In the genomic region with DNA sequence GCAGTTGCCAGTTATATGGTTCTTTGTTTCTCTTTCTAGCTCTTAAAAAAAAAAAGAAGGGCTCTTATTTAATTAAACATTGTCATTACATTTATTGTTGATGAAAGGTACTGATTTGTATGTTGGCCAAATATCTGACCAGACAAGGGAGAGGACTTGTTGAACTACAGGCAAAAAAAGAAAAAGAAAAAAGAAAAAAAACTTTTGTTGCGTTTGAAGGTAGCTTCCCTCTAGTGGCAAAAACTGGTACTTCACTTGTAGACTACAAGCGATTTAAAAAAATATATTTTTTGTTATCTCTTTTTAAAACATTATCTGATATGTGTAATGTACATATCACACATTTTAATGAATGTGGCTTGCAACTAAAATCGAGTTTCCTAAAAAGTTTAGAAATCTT, we compare ENCODE assay signal across 8 cellular contexts.
DNase-seq lines count a peak whose midpoint lies in the region; ATAC-seq and TF ChIP-seq lines count a peak whose summit lies in the region.

No MANE protein-coding gene starts in this region.

- H3K9me3 Mint-ChIP-seq in chondrocyte (ENCODE audit: low read depth) = no peaks in the 10 kb centered on the region
- peaks cover 2% of the 10 kb centered on the region for H3K9me3 Mint-ChIP-seq in stimulated activated memory B cell treated with anti-CD40 and anti-IgM and Interleukin-4, amounts not matched to agents 10 μg/mL and 1 μg/mL and 100 μg/mL, for 72 hours

- no peak overlapping the region for H2AFZ ChIP-seq in neural cell (ENCODE audit: low read depth, low read length)

- TF ChIP-seq EP300 in neural cell (conservative IDR thresholded peaks at IDR 0.05; ENCODE audit: poor library complexity, severe bottlenecking) = no peak

- H3K79me2 ChIP-seq in neural cell (replicated peaks; ENCODE audit: insufficient read depth, low read length) = no peaks in the 10 kb centered on the region

- no peak overlapping the region for H3K27ac Mint-ChIP-seq in chondrocyte (ENCODE audit: unreplicated experiment)
- H3K27ac Mint-ChIP-seq in stimulated activated memory B cell treated with anti-CD40 and anti-IgM and Interleukin-4, amounts not matched to agents 10 μg/mL and 1 μg/mL and 100 μg/mL, for 72 hours = no peak overlapping the region

- no peak for TF ChIP-seq POLR2A in NB4 (IDR thresholded peaks at IDR 0.05; ENCODE audit: extremely low read depth, insufficient read length)

- no peaks in the 10 kb centered on the region for H4K20me1 ChIP-seq in neural cell (ENCODE audit: insufficient read depth)

- peak; percentile 36 for DNase-seq in EH (ENCODE audit: low read depth)
- DNase-seq in NB4 (ENCODE audit: low read depth) = peak; percentile 43
- DNase-seq in chondrocyte (ENCODE audit: low spot score) = no peak
- DNase-seq in MG63 = no peak
- no peak for DNase-seq in NCI-H2107 (lab: John Stamatoyannopoulos, UW)

- peak; percentile 59 for TF ChIP-seq RAD21 in neural cell (conservative IDR thresholded peaks at IDR 0.05)

- no peak overlapping the region for H3K9ac ChIP-seq in neural cell (ENCODE audit: low read length)

- H3K36me3 Mint-ChIP-seq in chondrocyte (ENCODE audit: low read depth) = no peaks in the 10 kb centered on the region
- H3K36me3 Mint-ChIP-seq in stimulated activated memory B cell treated with anti-CD40 and anti-IgM and Interleukin-4, amounts not matched to agents 10 μg/mL and 1 μg/mL and 100 μg/mL, for 72 hours = no peaks in the 10 kb centered on the region

- no peaks in the 10 kb centered on the region for H3K27me3 Mint-ChIP-seq in chondrocyte (ENCODE audit: low read depth)
- no peaks in the 10 kb centered on the region for H3K27me3 Mint-ChIP-seq in stimulated activated memory B cell treated with anti-CD40 and anti-IgM and Interleukin-4, amounts not matched to agents 10 μg/mL and 1 μg/mL and 100 μg/mL, for 72 hours

- H3K4me1 Mint-ChIP-seq in chondrocyte (ENCODE audit: low read depth) = peaks cover 29% of the 10 kb centered on the region
- H3K4me1 Mint-ChIP-seq in stimulated activated memory B cell treated with anti-CD40 and anti-IgM and Interleukin-4, amounts not matched to agents 10 μg/mL and 1 μg/mL and 100 μg/mL, for 72 hours = no peaks in the 10 kb centered on the region

- no peaks in the 10 kb centered on the region for H3K9me2 ChIP-seq in neural cell (ENCODE audit: insufficient read depth, low read length)

- ATAC-seq in stimulated activated memory B cell treated with anti-CD40 and anti-IgM and Interleukin-4, amounts not matched to agents 10 μg/mL and 1 μg/mL and 100 μg/mL, for 72 hours = no peak
- ATAC-seq in HG03439 (IDR thresholded peaks at IDR 0.05; ENCODE audit: unreplicated experiment) = no peak

- TF ChIP-seq CTCF in NB4 (IDR thresholded peaks at IDR 0.05; ENCODE audit: low read depth, low read length) = peak; percentile 55
- peak; percentile 89 for TF ChIP-seq CTCF in chondrocyte (IDR thresholded peaks at IDR 0.05)
- TF ChIP-seq CTCF in neural cell (IDR thresholded peaks at IDR 0.05; ENCODE audit: poor library complexity, severe bottlenecking) = peak; percentile 68

- no peaks in the 10 kb centered on the region for H3K36me3 ChIP-seq in neural cell (ENCODE audit: insufficient read depth, low read length)
- H3K36me3 ChIP-seq in MG63 = no peaks in the 10 kb centered on the region

- H3K9me3 ChIP-seq in neural cell (ENCODE audit: low read length) (no peaks in the 10 kb centered on the region), MG63 (no peaks in the 10 kb centered on the region)

- peak overlapping the region; percentile 44 for H3K4me3 Mint-ChIP-seq in chondrocyte (ENCODE audit: unreplicated experiment)
- no peak overlapping the region for H3K4me3 Mint-ChIP-seq in stimulated activated memory B cell treated with anti-CD40 and anti-IgM and Interleukin-4, amounts not matched to agents 10 μg/mL and 1 μg/mL and 100 μg/mL, for 72 hours

- H3K27me3 ChIP-seq in neural cell (ENCODE audit: insufficient read depth, low read depth, low read length) = no peaks in the 10 kb centered on the region
- H3K27me3 ChIP-seq in MG63 = no peaks in the 10 kb centered on the region

- H3K27ac ChIP-seq in neural cell (ENCODE audit: low read length) = no peak overlapping the region

- no peak overlapping the region for H3K4me2 ChIP-seq in neural cell (ENCODE audit: low read length)

- H3K4me3 ChIP-seq in NB4 (ENCODE audit: low read depth, low read length) = no peak overlapping the region
- H3K4me3 ChIP-seq in neural cell (ENCODE audit: low read length) = no peak overlapping the region
- H3K4me3 ChIP-seq in MG63 = no peak overlapping the region

- no peaks in the 10 kb centered on the region for H3F3A ChIP-seq in neural cell (ENCODE audit: insufficient read depth, low read length, poor library complexity, severe bottlenecking)

TF ChIP-seq in neural cell, 6 proteins besides CTCF, POLR2A, EP300 and RAD21:
- peak; percentile 68 for TF ChIP-seq SMC3 (conservative IDR thresholded peaks at IDR 0.05; ENCODE audit: poor library complexity)
- TF ChIP-seq EZH2 (IDR thresholded peaks at IDR 0.05; ENCODE audit: borderline replicate concordance, insufficient read depth, low read length, poor library complexity, severe bottlenecking) = no peak
- no peak for TF ChIP-seq TAF1 (IDR thresholded peaks at IDR 0.05; ENCODE audit: low read depth)
- TF ChIP-seq, protein P1, sequence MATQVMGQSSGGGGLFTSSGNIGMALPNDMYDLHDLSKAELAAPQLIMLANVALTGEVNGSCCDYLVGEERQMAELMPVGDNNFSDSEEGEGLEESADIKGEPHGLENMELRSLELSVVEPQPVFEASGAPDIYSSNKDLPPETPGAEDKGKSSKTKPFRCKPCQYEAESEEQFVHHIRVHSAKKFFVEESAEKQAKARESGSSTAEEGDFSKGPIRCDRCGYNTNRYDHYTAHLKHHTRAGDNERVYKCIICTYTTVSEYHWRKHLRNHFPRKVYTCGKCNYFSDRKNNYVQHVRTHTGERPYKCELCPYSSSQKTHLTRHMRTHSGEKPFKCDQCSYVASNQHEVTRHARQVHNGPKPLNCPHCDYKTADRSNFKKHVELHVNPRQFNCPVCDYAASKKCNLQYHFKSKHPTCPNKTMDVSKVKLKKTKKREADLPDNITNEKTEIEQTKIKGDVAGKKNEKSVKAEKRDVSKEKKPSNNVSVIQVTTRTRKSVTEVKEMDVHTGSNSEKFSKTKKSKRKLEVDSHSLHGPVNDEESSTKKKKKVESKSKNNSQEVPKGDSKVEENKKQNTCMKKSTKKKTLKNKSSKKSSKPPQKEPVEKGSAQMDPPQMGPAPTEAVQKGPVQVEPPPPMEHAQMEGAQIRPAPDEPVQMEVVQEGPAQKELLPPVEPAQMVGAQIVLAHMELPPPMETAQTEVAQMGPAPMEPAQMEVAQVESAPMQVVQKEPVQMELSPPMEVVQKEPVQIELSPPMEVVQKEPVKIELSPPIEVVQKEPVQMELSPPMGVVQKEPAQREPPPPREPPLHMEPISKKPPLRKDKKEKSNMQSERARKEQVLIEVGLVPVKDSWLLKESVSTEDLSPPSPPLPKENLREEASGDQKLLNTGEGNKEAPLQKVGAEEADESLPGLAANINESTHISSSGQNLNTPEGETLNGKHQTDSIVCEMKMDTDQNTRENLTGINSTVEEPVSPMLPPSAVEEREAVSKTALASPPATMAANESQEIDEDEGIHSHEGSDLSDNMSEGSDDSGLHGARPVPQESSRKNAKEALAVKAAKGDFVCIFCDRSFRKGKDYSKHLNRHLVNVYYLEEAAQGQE (IDR thresholded peaks at IDR 0.05; ENCODE audit: borderline replicate concordance) = no peak

Comparison
In these comparisons a context has a peak if more than half of its experiments do, and no peak if none do; other contexts are left out.
1. DNase-seq: peak in EH (single experiment) and NB4 (single experiment); none in chondrocyte (single experiment), MG63 (single experiment) and NCI-H2107 (single experiment).
2. Peak in every context shown above with its lines, with median percentiles within 50 percentile points of each other: CTCF ChIP-seq.